In the genomic region with DNA sequence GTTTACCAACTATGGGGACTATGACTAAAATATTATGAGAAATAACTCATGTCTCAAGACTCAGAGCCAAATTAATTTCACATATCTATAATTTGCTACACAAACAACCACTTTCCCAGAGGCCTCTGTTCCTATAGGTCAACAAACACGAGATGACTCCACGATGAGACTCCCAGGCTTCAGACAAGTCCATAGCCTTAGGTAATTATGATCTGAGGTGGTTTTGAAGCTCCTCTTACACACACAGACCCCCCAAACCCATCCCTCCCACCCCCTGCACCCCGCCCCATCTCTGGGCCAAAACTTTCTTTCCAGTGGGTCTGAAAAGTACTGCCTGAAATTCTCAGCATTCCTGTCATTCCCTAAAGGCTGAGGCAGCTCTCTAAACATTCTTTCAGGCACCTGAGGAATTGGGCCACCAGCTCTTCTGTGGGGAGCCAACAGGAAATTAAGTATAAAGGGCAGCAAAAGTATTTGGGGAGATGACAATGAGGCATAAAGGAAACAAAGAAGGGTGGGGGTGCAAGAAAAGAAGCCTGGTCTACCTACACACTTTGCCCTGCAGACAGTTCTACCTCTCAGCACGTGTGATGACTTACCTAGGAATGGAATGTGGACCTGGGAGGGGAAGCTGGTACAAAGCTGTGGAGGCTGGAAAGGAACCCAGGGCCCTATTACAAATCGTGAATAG, we compare ENCODE assay signal across 9 cellular contexts.
DNase-seq lines count a peak whose midpoint lies in the region; ATAC-seq and TF ChIP-seq lines count a peak whose summit lies in the region.
"Had no signal": no experiment of that assay in that cellular context is flagged by ENCODE, and none has a peak within 500 bp of the region (broad histone marks: within the 10 kb centered on the region; RNA-seq: fewer than 3 reads in every experiment).

No MANE protein-coding gene starts in this region.

- H4K20me1 ChIP-seq in MM.1S (ENCODE audit: insufficient read depth, low read length), result no peaks in the 10 kb centered on the region

- ATAC-seq in GM21619 (IDR thresholded peaks at IDR 0.05; ENCODE audit: unreplicated experiment) (peak; percentile 17), HG02970 (IDR thresholded peaks at IDR 0.05; ENCODE audit: low FRiP score, unreplicated experiment) (no peak)

- H3K4me2 ChIP-seq in MM.1S (ENCODE audit: low read depth, low read length), result no peak overlapping the region

- no peaks in the 10 kb centered on the region for H3F3A ChIP-seq in MM.1S (ENCODE audit: insufficient read depth, low read length)

- no peak for TF ChIP-seq CTCF in MM.1S (IDR thresholded peaks at IDR 0.05; ENCODE audit: low read length)

- H3K27me3 ChIP-seq in subcutaneous abdominal adipose tissue (ENCODE audit: control insufficient read depth in 5 of 5, insufficient read depth in 4 of 5, low read length in 5 of 5), result no peaks in the 10 kb centered on the region
- H3K27me3 ChIP-seq in MM.1S (replicated peaks; ENCODE audit: insufficient read depth, low read length), result no peaks in the 10 kb centered on the region

- H3K9ac ChIP-seq in subcutaneous abdominal adipose tissue (ENCODE audit: low read length in 5 of 5) (no peak overlapping the region), MM.1S (ENCODE audit: low read length) (no peak overlapping the region)

- H3K27ac ChIP-seq in subcutaneous abdominal adipose tissue (ENCODE audit: low read depth, low read length) (peak overlapping the region; percentile 10), MM.1S (ENCODE audit: low read length) (no peak overlapping the region)

- H2AFZ ChIP-seq in MM.1S (ENCODE audit: low read length), result no peak overlapping the region

- H3K4me3 ChIP-seq in subcutaneous abdominal adipose tissue (ENCODE audit: low read depth in 1 of 5, low read length in 5 of 5) (no peak overlapping the region), MM.1S (ENCODE audit: low read length) (no peak overlapping the region)

- DNase-seq in SW480 (ENCODE audit: low spot score) (peak; percentile 92), iPS DF 19.7 (ENCODE audit: low read depth, low spot score) (peak; percentile 100), MM.1S (no peak), HUDEP-2 (lab: John Stamatoyannopoulos, UW; ENCODE audit: unreplicated experiment in 76 of 76) (no peak)
- no peak for DNase-seq in central memory CD4-positive, alpha-beta T cell
- DNase-seq: activated naive CD4-positive, alpha-beta T cell treated with anti-CD3 and anti-CD28 coated beads, Interleukin-2, amount 50 U/mL, for 16 hours had no signal

- H3K36me3 ChIP-seq in subcutaneous abdominal adipose tissue (ENCODE audit: control insufficient read depth in 5 of 5, insufficient read depth in 5 of 5, low read length in 5 of 5), result no peaks in the 10 kb centered on the region
- H3K36me3 ChIP-seq in MM.1S (replicated peaks; ENCODE audit: insufficient read depth, low read length), result no peaks in the 10 kb centered on the region

- H3K9me2 ChIP-seq in MM.1S (replicated peaks; ENCODE audit: insufficient read depth, low read length), result no peaks in the 10 kb centered on the region

- H3K9me3 ChIP-seq in subcutaneous abdominal adipose tissue (ENCODE audit: control insufficient read depth in 5 of 5, low read length in 5 of 5) (no peaks in the 10 kb centered on the region), MM.1S (replicated peaks; ENCODE audit: insufficient read depth, low read length) (no peaks in the 10 kb centered on the region)

- H3K4me1 ChIP-seq in subcutaneous abdominal adipose tissue (ENCODE audit: control insufficient read depth in 5 of 5, insufficient read depth in 5 of 5, low read length in 5 of 5) (peaks cover 0 to 20% (median 13%) of the 10 kb centered on the region in 5 donors), MM.1S (ENCODE audit: low read length) (no peaks in the 10 kb centered on the region)

- no peaks in the 10 kb centered on the region for H3K79me2 ChIP-seq in MM.1S (ENCODE audit: low read length)

Comparison
In these comparisons a context has a peak if more than half of its experiments do, and no peak if none do; other contexts are left out.
1. DNase-seq: peak in SW480 (single experiment) and iPS DF 19.7 (single experiment); none in central memory CD4-positive, alpha-beta T cell (single experiment), MM.1S (single experiment) and HUDEP-2 (0 of 76).